8 cellular contexts compared by ENCODE assay signal in genomic region chr10:32958085-32958991, GRCh38. TPM values are rescaled to one million over a fixed set of nuclear protein-coding genes. Genes with fewer than 3 reads are reported as not detected.
DNase-seq lines count a peak whose midpoint lies in the region; ATAC-seq and TF ChIP-seq lines count a peak whose summit lies in the region.

ITGB1 (minus strand) TSS chr10:32958230; CDS start chr10:32935558, 22,672 bp downstream.

- H3K27me3 ChIP-seq in dorsolateral prefrontal cortex (no peaks in the 10 kb centered on the region), right lobe of liver (no peaks in the 10 kb centered on the region)

- CTCF ChIA-PET in activated CD4-positive, alpha-beta memory T cell treated with anti-CD3 and anti-CD28 coated beads for 36 hours (lab: Charles Lee): interaction anchor here (1.0 to 1.4 kb wide), 4 partner anchors 13 to 50 kb away, joined by 3 to 8 read pairs (median 4); no protein-coding TSS in a partner anchor

- peaks cover 0 to 40% (median 18%) of the 10 kb centered on the region in 4 donors for H3K4me1 ChIP-seq in right lobe of liver

- H3K36me3 ChIP-seq in right lobe of liver: no peaks in the 10 kb centered on the region

- no peaks in the 10 kb centered on the region for H3K9me3 ChIP-seq in right lobe of liver

- TF ChIP-seq CTCF in dorsolateral prefrontal cortex (IDR thresholded peaks at IDR 0.05 in 54 of 56, conservative IDR thresholded peaks at IDR 0.05 in 2 of 56; ENCODE audit: low read depth in 1 of 56, partially characterized antibody in 56 of 56) (peak in 17 of 56 donors; percentile 6 to 43 (median 22)), right lobe of liver (IDR thresholded peaks at IDR 0.05) (no peak)

- WGBS in right lobe of liver (ENCODE audit: insufficient coverage, low coverage, low lambda C conversion rate, missing lambda C conversion rate): 0% methylated on average over 11 of the region's 94 CpGs

- H3K4me3 Mint-ChIP-seq in activated CD4-positive, alpha-beta memory T cell treated with anti-CD3 and anti-CD28 coated beads for 36 hours: peak within 1 kb of the TSS; percentile 90

- TF ChIP-seq POLR2A in right lobe of liver (IDR thresholded peaks at IDR 0.05): peak; percentile 100

- H3K27ac Mint-ChIP-seq in activated CD4-positive, alpha-beta memory T cell treated with anti-CD3 and anti-CD28 coated beads for 36 hours: peak within 1 kb of the TSS; percentile 99

- POLR2A ChIA-PET in activated CD4-positive, alpha-beta memory T cell treated with anti-CD3 and anti-CD28 coated beads for 36 hours (lab: Charles Lee): interaction anchor here (1.0 to 1.9 kb wide), 4 partner anchors 13 to 176 kb away, joined by 3 to 9 read pairs (median 5); no protein-coding TSS in a partner anchor

- H3K4me3 ChIP-seq in dorsolateral prefrontal cortex (peak within 1 kb of the TSS; percentile 71 to 98 (median 92)), right lobe of liver (peak within 1 kb of the TSS; percentile 85 to 93 (median 90))

- H3K27ac ChIP-seq in dorsolateral prefrontal cortex (peak within 1 kb of the TSS; percentile 16 to 98 (median 91)), right lobe of liver (peak within 1 kb of the TSS; percentile 96 to 99 (median 97))

- peaks cover 2% of the 10 kb centered on the region for H3K36me3 Mint-ChIP-seq in activated CD4-positive, alpha-beta memory T cell treated with anti-CD3 and anti-CD28 coated beads for 36 hours

- intact Hi-C loops in activated CD4-positive, alpha-beta memory T cell treated with anti-CD3 and anti-CD28 coated beads for 36 hours (cut with micrococcal nuclease): loop anchor here (1.0 to 10.0 kb wide), 9 partner anchors 159 to 904 kb away; partner anchors contain the start of genes CCDC7 and KIF5B
- intact Hi-C loops in dorsolateral prefrontal cortex (cut with DNase I): loop anchor here (2.0 to 10.0 kb wide), 4 partner anchors 22 to 611 kb away; partner anchors contain the start of gene EPC1 (in 1 of the 2)
- intact Hi-C loops in right lobe of liver (cut with DNase I): no loop called here

- H3K27me3 Mint-ChIP-seq in activated CD4-positive, alpha-beta memory T cell treated with anti-CD3 and anti-CD28 coated beads for 36 hours: peaks cover 4% of the 10 kb centered on the region

- no peaks in the 10 kb centered on the region for H3K9me3 Mint-ChIP-seq in activated CD4-positive, alpha-beta memory T cell treated with anti-CD3 and anti-CD28 coated beads for 36 hours

- ATAC-seq in GM19372 (IDR thresholded peaks at IDR 0.05; ENCODE audit: low read depth, unreplicated experiment) (peak; percentile 73), HG03558 (IDR thresholded peaks at IDR 0.05; ENCODE audit: extremely low read depth, unreplicated experiment) (peak; percentile 41), right lobe of liver (peak; percentile 89 to 97 (median 93))

- H3K4me1 Mint-ChIP-seq in activated CD4-positive, alpha-beta memory T cell treated with anti-CD3 and anti-CD28 coated beads for 36 hours (ENCODE audit: low read depth): peaks cover 56% of the 10 kb centered on the region

- DNase-seq in C1 segment of cervical spinal cord (lab: John Stamatoyannopoulos, UW): peak; percentile 43 to 96 (median 87)
- DNase-seq in NCI-H774 (lab: John Stamatoyannopoulos, UW): peak; percentile 98
- DNase-seq in activated CD4-positive, alpha-beta memory T cell treated with anti-CD3 and anti-CD28 coated beads for 36 hours: peak; percentile 90
- peak; percentile 85 to 97 (median 92) for DNase-seq in dorsolateral prefrontal cortex
- peak; percentile 98 to 99 (median 99) for DNase-seq in right lobe of liver
- DNase-seq in stimulated activated CD4-positive, alpha-beta T cell treated with anti-CD3 and anti-CD28 coated beads, Interleukin-4, amount 100 ng/mL, for 24 hours: peak; percentile 86

RNA-seq across cellular contexts. Expression of gene ITGB1, which starts in this region (rescaled TPM):
- total RNA-seq in activated CD4-positive, alpha-beta memory T cell treated with anti-CD3 and anti-CD28 coated beads for 36 hours: 100 to 1,000 TPM; 113 to 117 TPM
- 100 to 1,000 TPM in 30 of 120 experiments, 10 to 100 TPM in 90; 45.5 to 146 (median 82.5) TPM for total RNA-seq in dorsolateral prefrontal cortex
- 100 to 1,000 TPM; 120 to 301 (median 239) TPM for total RNA-seq in right lobe of liver

Comparison
In these comparisons a context has a peak if more than half of its experiments do, and no peak if none do; other contexts are left out.
1. Peak in every context shown above with its lines: DNase-seq, ATAC-seq, H3K4me3 ChIP-seq and H3K27ac ChIP-seq.
2. ATAC-seq: peak in every context shown above with its lines; median percentile 93 in right lobe of liver; 73 in GM19372; 41 in HG03558.
3. intact Hi-C loops: an anchor here in activated CD4-positive, alpha-beta memory T cell treated with anti-CD3 and anti-CD28 coated beads for 36 hours (1.0 to 10.0 kb wide) and dorsolateral prefrontal cortex (2.0 to 10.0 kb wide); none called in right lobe of liver.